Comparison of ENCODE assay signal across 12 cellular contexts in genomic region chr16:4937782-4938682, GRCh38. TPM values are rescaled to one million over a fixed set of nuclear protein-coding genes. Genes with fewer than 3 reads are reported as not detected.
A peak's percentile ranks its signal among the peaks of the same experiment; 100 is the strongest.
DNase-seq lines count a peak whose midpoint lies in the region; ATAC-seq, FAIRE-seq and TF ChIP-seq lines count a peak whose summit lies in the region.
"Had no signal": no experiment of that assay in that cellular context is flagged by ENCODE, and none has a peak within 500 bp of the region (broad histone marks: within the 10 kb centered on the region; RNA-seq: fewer than 3 reads in every experiment).

No MANE protein-coding gene starts in this region.

- H3K14ac ChIP-seq in H1 (ENCODE audit: insufficient read length) = no peak overlapping the region

- no peak for FAIRE-seq in H1 (lab: Jason Lieb, UNC)
- FAIRE-seq: GM18507 had no signal

- H3K4me3 ChIP-seq in H1 (ENCODE audit: extremely low read depth in 1 of 4, insufficient read depth in 2 of 4, low read depth in 3 of 4, low read length in 4 of 4) = peak overlapping the region; percentile 9 to 100 (median 25); a peak in 6 of 8 replicates
- H3K4me3 ChIP-seq in naive thymus-derived CD4-positive, alpha-beta T cell (ENCODE audit: low read length) = no peak overlapping the region
- peak overlapping the region in 1 of 2 donors; percentile 84 for H3K4me3 ChIP-seq in vagina

- H3K4me2 ChIP-seq in H1 (ENCODE audit: insufficient read depth in 1 of 2, low read depth in 2 of 2, low read length in 2 of 2) = peak overlapping the region; percentile 63 to 67

- H3K27me3 Mint-ChIP-seq in stimulated activated naive CD8-positive, alpha-beta T cell treated with anti-CD3 and anti-CD28 coated beads, Interleukin-15, Interleukin-2, amounts not matched to agents 100 ng/mL and 50 ng/mL, for 24 hours = peaks cover 31% of the 10 kb centered on the region
- peaks cover 24 to 41% (median 30%) of the 10 kb centered on the region in 5 donors for H3K27me3 Mint-ChIP-seq in naive thymus-derived CD4-positive, alpha-beta T cell

- intact Hi-C loops in naive thymus-derived CD4-positive, alpha-beta T cell (cut with micrococcal nuclease) = no loop called here
- intact Hi-C loops in vagina (cut with DNase I) = no loop called here

- H3K9me3 ChIP-seq in H1 (ENCODE audit: insufficient read depth in 2 of 2, low read depth in 1 of 2, low read length in 1 of 2) (no peaks in the 10 kb centered on the region), vagina (no peaks in the 10 kb centered on the region)
- no peaks in the 10 kb centered on the region for H3K9me3 ChIP-seq in naive thymus-derived CD4-positive, alpha-beta T cell (ENCODE audit: control insufficient read depth in 2 of 3, low read length in 3 of 3)

- 0 out of 2 replicates have a peak, but pooled peaks cover 2% of the 10 kb centered on the region for H3K79me1 ChIP-seq in H1 (ENCODE audit: low read depth, low read length)

- H3K23ac ChIP-seq in H1 (ENCODE audit: insufficient read length) = no peak overlapping the region

- peak overlapping the region; percentile 12; the same call in 1 of the 2 replicates for H2BK15ac ChIP-seq in H1 (ENCODE audit: low read length)

- no peak overlapping the region; the same call in 1 of the 2 replicates for H4K8ac ChIP-seq in H1 (ENCODE audit: extremely low read depth, insufficient read depth, low read length)

- TF ChIP-seq POLR2A in H1 (IDR thresholded peaks at IDR 0.05; ENCODE audit: control extremely low read depth in 1 of 2, low read depth in 2 of 2, low read length in 2 of 2) = no peak
- no peak for TF ChIP-seq POLR2A in vagina (IDR thresholded peaks at IDR 0.05)

- no peak for TF ChIP-seq EP300 in H1 (IDR thresholded peaks at IDR 0.05; ENCODE audit: borderline replicate concordance in 1 of 2, low read depth in 2 of 2, low read length in 2 of 2)

- H3K27me3 ChIP-seq in H1 (replicated peaks in 1 of 4; ENCODE audit: control insufficient read depth in 3 of 4, extremely low read depth in 1 of 4, insufficient read depth in 3 of 4, low read length in 3 of 4) (no peaks in the 10 kb centered on the region), vagina (no peaks in the 10 kb centered on the region)
- H3K27me3 ChIP-seq in naive thymus-derived CD4-positive, alpha-beta T cell (ENCODE audit: control insufficient read depth in 2 of 2, insufficient read depth in 2 of 2, low read length in 2 of 2) = peaks cover 0 to 8% of the 10 kb centered on the region in 2 donors

- 0 out of 2 replicates have a peak overlapping the region, but pooled peaks have one; percentile 53 for H2BK12ac ChIP-seq in H1 (ENCODE audit: low read depth, low read length)

- peak overlapping the region; percentile 68; the same call in 1 of the 2 replicates for H3K18ac ChIP-seq in H1 (ENCODE audit: extremely low read depth, low read length)

- WGBS in H1 (ENCODE audit: extremely low coverage in 1 of 2, insufficient coverage in 1 of 2, insufficient read length in 1 of 2, insufficient replicate concordance in 2 of 2, low coverage in 1 of 2, low lambda C conversion rate in 2 of 2, missing lambda C conversion rate in 1 of 2), 2 experiments = 91% methylated on average over 16 of the region's 16 CpGs; no CpG with 5 or more reads in 1 of the 2 experiments

- 0 out of 2 replicates have a peak overlapping the region, but pooled peaks have one; percentile 75 for H2AK5ac ChIP-seq in H1 (ENCODE audit: low read depth, low read length)

- peak overlapping the region; percentile 44 for H3K4ac ChIP-seq in H1 (replicated peaks; ENCODE audit: insufficient read length, low read depth, low read length)

- no peak for ATAC-seq in stimulated activated naive CD8-positive, alpha-beta T cell treated with anti-CD3 and anti-CD28 coated beads, Interleukin-15, Interleukin-2, amounts not matched to agents 100 U/mL and 50 U/mL, for 24 hours
- ATAC-seq in naive thymus-derived CD4-positive, alpha-beta T cell = no peak
- no peak for ATAC-seq in HG02623 (IDR thresholded peaks at IDR 0.05; ENCODE audit: unreplicated experiment)

- no peak overlapping the region for H4K91ac ChIP-seq in H1 (replicated peaks; ENCODE audit: insufficient read length, low read length)

- peak overlapping the region; percentile 48; the same call in 1 of the 2 replicates for H2BK20ac ChIP-seq in H1 (ENCODE audit: low read length)

- TF ChIP-seq RAD21 in H1 (IDR thresholded peaks at IDR 0.05 in 1 of 2, conservative IDR thresholded peaks at IDR 0.05 in 1 of 2; ENCODE audit: low read depth in 2 of 2, low read length in 2 of 2) = no peak

- 0 out of 2 replicates have a peak overlapping the region, but pooled peaks have one; percentile 52 for H2BK5ac ChIP-seq in H1 (ENCODE audit: low read depth, low read length)

- no peaks in the 10 kb centered on the region for H3K36me3 Mint-ChIP-seq in stimulated activated naive CD8-positive, alpha-beta T cell treated with anti-CD3 and anti-CD28 coated beads, Interleukin-15, Interleukin-2, amounts not matched to agents 100 ng/mL and 50 ng/mL, for 24 hours (ENCODE audit: low read depth)
- H3K36me3 Mint-ChIP-seq in naive thymus-derived CD4-positive, alpha-beta T cell = no peaks in the 10 kb centered on the region
- H3K36me3 Mint-ChIP-seq: CD14-positive monocyte had no signal

- H3K4me3 Mint-ChIP-seq in stimulated activated naive CD8-positive, alpha-beta T cell treated with anti-CD3 and anti-CD28 coated beads, Interleukin-15, Interleukin-2, amounts not matched to agents 100 ng/mL and 50 ng/mL, for 24 hours = peak overlapping the region; percentile 38
- H3K4me3 Mint-ChIP-seq in naive thymus-derived CD4-positive, alpha-beta T cell = peak overlapping the region in 8 of 10 donors; percentile 1 to 84 (median 50)

- peaks cover 0 to 11% of the 10 kb centered on the region in 2 experiments; a peak in 1 of 4 replicates for H3K79me2 ChIP-seq in H1 (ENCODE audit: control insufficient read depth in 1 of 2, insufficient read depth in 2 of 2, low read length in 2 of 2)

- no peaks in the 10 kb centered on the region for H3K36me3 ChIP-seq in H1 (ENCODE audit: control insufficient read depth in 2 of 4, insufficient read depth in 4 of 4, low read length in 3 of 4)
- no peaks in the 10 kb centered on the region for H3K36me3 ChIP-seq in naive thymus-derived CD4-positive, alpha-beta T cell (ENCODE audit: control insufficient read depth in 2 of 3, insufficient read depth in 3 of 3, low read length in 3 of 3)
- no peaks in the 10 kb centered on the region for H3K36me3 ChIP-seq in vagina

- no peak overlapping the region for H3K56ac ChIP-seq in H1 (replicated peaks; ENCODE audit: insufficient read length, low read depth, low read length)

- no peak overlapping the region for H3K9ac ChIP-seq in H1 (replicated peaks in 1 of 4; ENCODE audit: extremely low read depth in 1 of 4, low read depth in 3 of 4, low read length in 3 of 4)

- no peak overlapping the region for H3K27ac Mint-ChIP-seq in stimulated activated naive CD8-positive, alpha-beta T cell treated with anti-CD3 and anti-CD28 coated beads, Interleukin-15, Interleukin-2, amounts not matched to agents 100 ng/mL and 50 ng/mL, for 24 hours
- H3K27ac Mint-ChIP-seq in naive thymus-derived CD4-positive, alpha-beta T cell = peak overlapping the region in 1 of 9 donors; percentile 5
- H3K27ac Mint-ChIP-seq: CD14-positive monocyte had no signal

- no peak overlapping the region for H2BK120ac ChIP-seq in H1 (replicated peaks; ENCODE audit: low read depth, low read length)

- H4K20me1 ChIP-seq in H1 (replicated peaks in 1 of 2; ENCODE audit: control insufficient read depth in 1 of 2, insufficient read depth in 2 of 2, low read length in 2 of 2) = peaks cover 0 to 14% of the 10 kb centered on the region in 2 experiments

- H4K5ac ChIP-seq in H1 (ENCODE audit: insufficient read length, low read depth, low read length) = no peak overlapping the region

- H3K4me1 Mint-ChIP-seq in stimulated activated naive CD8-positive, alpha-beta T cell treated with anti-CD3 and anti-CD28 coated beads, Interleukin-15, Interleukin-2, amounts not matched to agents 100 ng/mL and 50 ng/mL, for 24 hours (ENCODE audit: low read depth) = no peaks in the 10 kb centered on the region
- H3K4me1 Mint-ChIP-seq in naive thymus-derived CD4-positive, alpha-beta T cell = peaks cover 4 to 10% (median 6%) of the 10 kb centered on the region in 7 donors

- H2AFZ ChIP-seq in H1 (ENCODE audit: low read length) = 0 out of 2 replicates have a peak overlapping the region, but pooled peaks have one; percentile 66

- no peak overlapping the region for H3K27ac ChIP-seq in H1 (ENCODE audit: low read depth, low read length)
- H3K27ac ChIP-seq in naive thymus-derived CD4-positive, alpha-beta T cell (ENCODE audit: low read depth, low read length) = no peak overlapping the region
- peak overlapping the region; percentile 91 for H3K27ac ChIP-seq in vagina

- peaks cover 3% of the 10 kb centered on the region; the same call in 1 of the 2 replicates for H3K23me2 ChIP-seq in H1 (ENCODE audit: low read depth, low read length)

- POLR2A ChIA-PET in H1 (lab: Charles Lee; ENCODE audit: partially characterized antibody) = no interaction called here
- POLR2A ChIA-PET in naive thymus-derived CD4-positive, alpha-beta T cell (lab: Charles Lee) = no interaction called here

- no peak for DNase-seq in stimulated activated naive CD8-positive, alpha-beta T cell treated with anti-CD3 and anti-CD28 coated beads, Interleukin-15, Interleukin-2, amounts not matched to agents 100 U/mL and 50 U/mL, for 24 hours
- DNase-seq in H1 (ENCODE audit: low read depth in 1 of 2, low spot score in 2 of 2) (no peak), vagina (ENCODE audit: extremely low spot score in 2 of 2) (no peak), RPMI8226 (no peak)
- DNase-seq in naive thymus-derived CD4-positive, alpha-beta T cell = no peak
- no peak for DNase-seq in stimulated activated CD4-positive, alpha-beta T cell treated with anti-CD3 and anti-CD28 coated beads, Interleukin-4, amount 100 ng/mL, for 4 hours
- DNase-seq: activated T-cell treated with anti-CD3 and anti-CD28 coated beads for 4 hours; effector memory CD4-positive, alpha-beta T cell had no signal

- CTCF ChIA-PET in H1 (lab: Charles Lee; ENCODE audit: partially characterized antibody) = interaction anchor here (1.6 to 2.0 kb wide), 2 partner anchors 10 to 17 kb away, joined by 3 to 20 read pairs; no protein-coding TSS in a partner anchor
- CTCF ChIA-PET in naive thymus-derived CD4-positive, alpha-beta T cell (lab: Charles Lee) = no interaction called here

- peaks cover 5 to 24% (median 13%) of the 10 kb centered on the region in 4 experiments; a peak in 6 of 7 replicates for H3K4me1 ChIP-seq in H1 (replicated peaks in 1 of 4; ENCODE audit: control insufficient read depth in 3 of 4, insufficient read depth in 4 of 4, low read length in 3 of 4)
- no peaks in the 10 kb centered on the region for H3K4me1 ChIP-seq in naive thymus-derived CD4-positive, alpha-beta T cell (ENCODE audit: control insufficient read depth in 2 of 2, insufficient read depth in 2 of 2, low read length in 2 of 2)
- H3K4me1 ChIP-seq in vagina = peaks cover 64% of the 10 kb centered on the region

- TF ChIP-seq CTCF in H1 (IDR thresholded peaks at IDR 0.05; ENCODE audit: control extremely low read depth in 1 of 3, insufficient read depth in 1 of 3, low read depth in 1 of 3, low read length in 3 of 3) (no peak), vagina (IDR thresholded peaks at IDR 0.05) (no peak)

- H3K9me3 Mint-ChIP-seq in stimulated activated naive CD8-positive, alpha-beta T cell treated with anti-CD3 and anti-CD28 coated beads, Interleukin-15, Interleukin-2, amounts not matched to agents 100 ng/mL and 50 ng/mL, for 24 hours = no peaks in the 10 kb centered on the region
- no peaks in the 10 kb centered on the region for H3K9me3 Mint-ChIP-seq in naive thymus-derived CD4-positive, alpha-beta T cell

RNA-seq across cellular contexts. Expression of gene PPL, which starts 1.1 kb away (rescaled TPM):
- 28.8 and 29.5 TPM in 2 replicates for total RNA-seq in H1 (2021; fragmentation: NEBNext Ultra II Directional; extraction: Animal tissue kit (Norgen Biotek cat#: 25700))
- 11.3 and 15.8 TPM in 2 replicates for polyA plus RNA-seq in H1 (2011; rRNA removed)
- polyA plus RNA-seq in H1 (2011; cell fraction: cytosol; rRNA removed) = 13.7 TPM
- 46.9 TPM for polyA plus RNA-seq in H1 (2011; cell fraction: nucleus; rRNA removed)
- 16.5 to 27.4 TPM (median 22.8 TPM) in 4 replicates for polyA plus RNA-seq in H1 (2012, experiment 1 of 2)
- polyA plus RNA-seq in H1 (2012, experiment 2 of 2) = 5.2 TPM
- 16.4 TPM for polyA plus RNA-seq in H1 (2013, experiment 1 of 2)
- polyA plus RNA-seq in H1 (2013, experiment 2 of 2) = 15.4 TPM
- polyA minus RNA-seq in H1 (2011; rRNA and poly(A)+ RNA removed) = 21.5 and 22.3 TPM in 2 replicates
- polyA minus RNA-seq in H1 (2011; cell fraction: cytosol; rRNA and poly(A)+ RNA removed) = 15.9 TPM
- 21.8 TPM for polyA minus RNA-seq in H1 (2011; cell fraction: nucleus; rRNA and poly(A)+ RNA removed)
- total RNA-seq in naive thymus-derived CD4-positive, alpha-beta T cell = not detected
- polyA plus RNA-seq in naive thymus-derived CD4-positive, alpha-beta T cell = under 1 TPM; 0.15 to 0.47 TPM
- total RNA-seq in vagina = 391 TPM

RNA-seq across cellular contexts. Expression of gene SEC14L5, which starts 20.1 kb away (rescaled TPM):
- total RNA-seq in H1 (2021; fragmentation: NEBNext Ultra II Directional; extraction: Animal tissue kit (Norgen Biotek cat#: 25700)) = 3.0 and 3.2 TPM in 2 replicates
- polyA plus RNA-seq in H1 (2011; rRNA removed) = 1.9 and 2.1 TPM in 2 replicates
- polyA plus RNA-seq in H1 (2011; cell fraction: cytosol; rRNA removed) = 2.1 TPM
- 2.7 TPM for polyA plus RNA-seq in H1 (2011; cell fraction: nucleus; rRNA removed)
- polyA plus RNA-seq in H1 (2012, experiment 1 of 2) = 1.9 to 2.9 TPM (median 2.3 TPM) in 4 replicates
- polyA plus RNA-seq in H1 (2012, experiment 2 of 2) = 1.6 TPM
- polyA plus RNA-seq in H1 (2013, experiment 1 of 2) = 1.1 TPM
- 0.99 TPM for polyA plus RNA-seq in H1 (2013, experiment 2 of 2)
- polyA minus RNA-seq in H1 (2011; rRNA and poly(A)+ RNA removed) = 4.0 and 5.8 TPM in 2 replicates
- 1.7 TPM for polyA minus RNA-seq in H1 (2011; cell fraction: cytosol; rRNA and poly(A)+ RNA removed)
- 2.9 TPM for polyA minus RNA-seq in H1 (2011; cell fraction: nucleus; rRNA and poly(A)+ RNA removed)
- total RNA-seq in naive thymus-derived CD4-positive, alpha-beta T cell = 1 to 10 TPM in 1 of 5 experiments, under 1 TPM in 1, not detected in 3; 0.21 to 1.0 TPM
- polyA plus RNA-seq in naive thymus-derived CD4-positive, alpha-beta T cell = not detected
- total RNA-seq in vagina = 0.49 TPM

Comparison
In these comparisons a context has a peak if more than half of its experiments do, and no peak if none do; other contexts are left out.
1. RNA of gene PPL, which starts 1.1 kb away (total RNA-seq): 391 TPM in vagina (single experiment) and 28.8 to 29.5 TPM in H1; not detected in naive thymus-derived CD4-positive, alpha-beta T cell; every median in the first group is over 10 times any median in the second.